In the genomic region with DNA sequence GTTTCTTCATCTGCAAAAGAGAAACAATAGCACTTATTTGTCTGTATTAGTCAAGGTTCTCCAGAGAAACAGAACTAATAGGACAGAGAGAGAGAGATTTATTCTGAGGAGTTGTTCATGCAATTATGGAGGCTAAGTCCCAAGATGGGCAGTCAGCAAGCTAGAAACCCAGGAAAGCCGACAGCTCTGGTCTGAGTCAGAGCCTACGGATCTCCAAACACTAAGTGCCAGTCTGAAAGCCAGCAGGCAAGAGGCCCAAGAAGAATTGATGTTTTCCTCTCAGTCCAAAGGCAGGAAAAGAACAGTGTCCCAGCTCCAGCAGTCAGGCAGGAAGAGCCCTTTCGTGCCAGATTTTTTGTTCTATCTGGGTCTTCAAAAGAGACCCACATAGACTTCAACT, we compare ENCODE assay signal across 20 cellular contexts.
"Had no signal": no experiment of that assay in that cellular context is flagged by ENCODE, and none has a peak within 500 bp of the region (broad histone marks: within the 10 kb centered on the region; RNA-seq: fewer than 3 reads in every experiment).

No MANE protein-coding gene starts in this region.

- H3K27ac ChIP-seq: esophagus squamous epithelium, hepatocyte, ovary, testis, transverse colon had no signal

- H3K4me1 ChIP-seq: testis, transverse colon had no signal

- H2AFZ ChIP-seq: hepatocyte had no signal

- H3K36me3 Mint-ChIP-seq: naive thymus-derived CD4-positive, alpha-beta T cell had no signal

- H3K27me3 ChIP-seq: hepatocyte, ovary, testis, transverse colon had no signal

- H3K4me3 Mint-ChIP-seq: dendritic cell treated with granulocyte-macrophage colony-stimulating factor and Interleukin-4, amounts not matched to agents 40 ng/mL and 50 ng/mL, for 4 days; effector memory CD8-positive, alpha-beta T cell; naive thymus-derived CD4-positive, alpha-beta T cell; neural crest cell; stimulated activated memory B cell treated with anti-CD40 and anti-IgM and Interleukin-4, amounts not matched to agents 10 μg/mL and 1 μg/mL and 100 μg/mL, for 72 hours; stimulated activated naive CD8-positive, alpha-beta T cell treated with anti-CD3 and anti-CD28 coated beads, Interleukin-15, Interleukin-2, amounts not matched to agents 100 ng/mL and 50 ng/mL, for 24 hours had no signal

- DNase-seq: cerebellar nuclear complex; effector memory CD8-positive, alpha-beta T cell; esophagus squamous epithelium; foreskin melanocyte; left colon; left ventricle myocardium superior; mesendoderm; naive thymus-derived CD4-positive, alpha-beta T cell; ovary; right cardiac atrium; stimulated activated CD4-positive, alpha-beta T cell treated with anti-CD3 and anti-CD28 coated beads, Interleukin-4, amount 100 ng/mL, for 24 hours; testis; transverse colon had no signal

- H3K36me3 ChIP-seq: esophagus squamous epithelium, ovary, transverse colon had no signal

- H3K27ac Mint-ChIP-seq: dendritic cell treated with granulocyte-macrophage colony-stimulating factor and Interleukin-4, amounts not matched to agents 40 ng/mL and 50 ng/mL, for 4 days; effector memory CD8-positive, alpha-beta T cell; naive thymus-derived CD4-positive, alpha-beta T cell; progenitor cell of endocrine pancreas; stimulated activated memory B cell treated with anti-CD40 and anti-IgM and Interleukin-4, amounts not matched to agents 10 μg/mL and 1 μg/mL and 100 μg/mL, for 72 hours; stimulated activated naive CD8-positive, alpha-beta T cell treated with anti-CD3 and anti-CD28 coated beads, Interleukin-15, Interleukin-2, amounts not matched to agents 100 ng/mL and 50 ng/mL, for 24 hours had no signal

- H3K4me2 ChIP-seq: hepatocyte had no signal

- H3K79me2 ChIP-seq: hepatocyte had no signal

- H3K27me3 Mint-ChIP-seq: stimulated activated naive CD8-positive, alpha-beta T cell treated with anti-CD3 and anti-CD28 coated beads, Interleukin-15, Interleukin-2, amounts not matched to agents 100 ng/mL and 50 ng/mL, for 24 hours had no signal

- H3K9me3 ChIP-seq: esophagus squamous epithelium, ovary, testis, transverse colon had no signal

- H3K4me3 ChIP-seq: esophagus squamous epithelium, hepatocyte, lung, ovary, testis, transverse colon had no signal

- H3K4me1 Mint-ChIP-seq: neural crest cell had no signal

- H3K9me3 Mint-ChIP-seq: effector memory CD8-positive, alpha-beta T cell; neural crest cell; stimulated activated naive CD8-positive, alpha-beta T cell treated with anti-CD3 and anti-CD28 coated beads, Interleukin-15, Interleukin-2, amounts not matched to agents 100 ng/mL and 50 ng/mL, for 24 hours had no signal
